22 cellular contexts compared by ENCODE assay signal in the genomic region with DNA sequence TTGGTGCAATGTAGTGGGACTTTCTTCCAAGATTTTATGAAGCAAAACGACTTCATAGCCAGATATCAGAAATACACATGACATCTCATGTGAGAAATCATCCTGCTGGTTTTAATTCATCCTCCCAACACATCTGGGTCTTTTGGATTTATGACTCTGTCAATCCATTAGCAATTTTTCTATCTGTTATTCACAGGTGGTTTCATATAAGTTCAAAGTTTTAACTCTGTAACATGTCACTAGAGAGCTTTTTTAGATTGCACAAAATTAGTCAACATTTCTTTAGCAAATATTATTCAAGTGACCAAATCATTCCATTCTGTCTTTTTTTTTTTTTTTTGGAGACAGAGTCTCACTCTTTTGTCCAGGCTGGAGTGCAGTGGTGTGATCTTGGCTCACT. TPM values are rescaled to one million over a fixed set of nuclear protein-coding genes. Genes with fewer than 3 reads are reported as not detected.
DNase-seq lines count a peak whose midpoint lies in the region; ATAC-seq and TF ChIP-seq lines count a peak whose summit lies in the region.
"Had no signal": no experiment of that assay in that cellular context is flagged by ENCODE, and none has a peak within 500 bp of the region (broad histone marks: within the 10 kb centered on the region; RNA-seq: fewer than 3 reads in every experiment).

No MANE protein-coding gene starts in this region.

- 41 to 65% (median 60%) methylated on average over 1 of the region's 1 CpG for WGBS in psoas muscle, 3 donors
- WGBS in mammary epithelial cell (ENCODE audit: low coverage, missing lambda C conversion rate): 88% methylated on average over 1 of the region's 1 CpG

- DNase-seq in AG10803 (ENCODE audit: low read depth): peak; percentile 59
- DNase-seq in GM03348 (ENCODE audit: low spot score): peak; percentile 17
- no peak for DNase-seq in chondrocyte (ENCODE audit: low spot score)
- no peak for DNase-seq in psoas muscle
- no peak for DNase-seq in iPS-NIHi7 (ENCODE audit: extremely low spot score)
- DNase-seq in mammary epithelial cell: no peak
- DNase-seq: C1 segment of cervical spinal cord; CD4-positive, alpha-beta memory T cell; COR-L47; EL; GDM1; GOT3; NCI-H1092 treated with DMSO at 0.1 percent for 48 hours; NCI-H146; NCI-H1930; NCI-H2107; NCI-H524; NCI-H774; SK-N-SH had no signal

- H3K9ac ChIP-seq in mammary epithelial cell (ENCODE audit: insufficient read depth, low read length): no peak overlapping the region
- H3K9ac ChIP-seq: SK-N-SH had no signal

- H3K9me3 ChIP-seq in psoas muscle: no peaks in the 10 kb centered on the region
- H3K9me3 ChIP-seq in mammary epithelial cell (replicated peaks; ENCODE audit: insufficient read depth, low read length): no peaks in the 10 kb centered on the region
- H3K9me3 ChIP-seq: A549, SK-N-SH had no signal

- no peak overlapping the region for H3K4me2 ChIP-seq in mammary epithelial cell (ENCODE audit: insufficient read depth, low read depth, low read length)
- H3K4me2 ChIP-seq: A549, SK-N-SH had no signal

- CTCF ChIA-PET in mammary epithelial cell (lab: Charles Lee; ENCODE audit: low non-redundant PET): no interaction called here

- dilution Hi-C loops in mammary epithelial cell (cut with HindIII; ENCODE audit: low sequenced_read_pairs): no loop called here

- ATAC-seq in psoas muscle (no peak), HG02588 (IDR thresholded peaks at IDR 0.05; ENCODE audit: unreplicated experiment) (no peak)
- ATAC-seq: A549 had no signal

- H3K4me3 Mint-ChIP-seq in chondrocyte (ENCODE audit: unreplicated experiment): no peak overlapping the region
- H3K4me3 Mint-ChIP-seq: CD4-positive, alpha-beta memory T cell had no signal

- no peaks in the 10 kb centered on the region for H4K20me1 ChIP-seq in mammary epithelial cell (ENCODE audit: insufficient read depth, low read length)

- H3K4me3 ChIP-seq in AG10803 (ENCODE audit: low read length) (no peak overlapping the region), psoas muscle (no peak overlapping the region), mammary epithelial cell (replicated peaks in 1 of 3; ENCODE audit: insufficient read depth in 1 of 3, low read depth in 2 of 3, low read length in 3 of 3) (no peak overlapping the region)
- H3K4me3 ChIP-seq: A549 had no signal

- peak overlapping the region; percentile 52 for H3K27ac Mint-ChIP-seq in chondrocyte (ENCODE audit: unreplicated experiment)

- in situ Hi-C loops in mammary epithelial cell (cut with MboI; ENCODE audit: low sequenced_read_pairs in 2 of 2): loop anchor here in 1 of 2 donors (25.0 kb wide), 1 partner anchor 103 kb away; no protein-coding TSS in a partner anchor

- H3K27me3 ChIP-seq in psoas muscle (ENCODE audit: insufficient read depth in 3 of 3, low read length in 2 of 3): no peaks in the 10 kb centered on the region
- no peaks in the 10 kb centered on the region for H3K27me3 ChIP-seq in mammary epithelial cell (ENCODE audit: insufficient read depth, low read length)

- H3K36me3 ChIP-seq in psoas muscle (ENCODE audit: insufficient read depth in 1 of 2, low read depth in 1 of 2) (peaks cover 24 to 77% of the 10 kb centered on the region in 2 donors), mammary epithelial cell (ENCODE audit: insufficient read depth, low read length) (peaks cover 19% of the 10 kb centered on the region)

- no peak overlapping the region for H2AFZ ChIP-seq in mammary epithelial cell (ENCODE audit: low read depth, low read length)

- no peaks in the 10 kb centered on the region for H3K27me3 Mint-ChIP-seq in chondrocyte (ENCODE audit: low read depth)
- H3K27me3 Mint-ChIP-seq: CD4-positive, alpha-beta memory T cell had no signal

- H3K36me3 Mint-ChIP-seq in chondrocyte (ENCODE audit: low read depth): peaks cover 3% of the 10 kb centered on the region

- intact Hi-C loops in psoas muscle (cut with DNase I) (no loop called here), mammary epithelial cell (cut with micrococcal nuclease) (no loop called here)

- TF ChIP-seq CTCF in AG10803 (conservative IDR thresholded peaks at IDR 0.05; ENCODE audit: low read length) (no peak), chondrocyte (IDR thresholded peaks at IDR 0.05) (no peak), psoas muscle (IDR thresholded peaks at IDR 0.05) (no peak), mammary epithelial cell (conservative IDR thresholded peaks at IDR 0.05 in 1 of 2, IDR thresholded peaks at IDR 0.05 in 1 of 2; ENCODE audit: extremely low read depth in 1 of 2, insufficient read depth in 1 of 2, low read depth in 1 of 2, low read length in 2 of 2) (no peak)

- H3K4me1 ChIP-seq in psoas muscle (peaks cover 22% of the 10 kb centered on the region), mammary epithelial cell (ENCODE audit: insufficient read depth, low read length) (peaks cover 2% of the 10 kb centered on the region)
- H3K4me1 ChIP-seq: A549 had no signal

- peaks cover 24% of the 10 kb centered on the region for H3K79me2 ChIP-seq in mammary epithelial cell (ENCODE audit: insufficient read depth, low read length)

- H3K27ac ChIP-seq in psoas muscle (peak overlapping the region; percentile 73), mammary epithelial cell (ENCODE audit: insufficient read depth, low read depth, low read length) (no peak overlapping the region)
- H3K27ac ChIP-seq: A549, HL-60 had no signal

- H3K9me3 Mint-ChIP-seq in chondrocyte (ENCODE audit: low read depth): no peaks in the 10 kb centered on the region
- H3K9me3 Mint-ChIP-seq: CD4-positive, alpha-beta memory T cell had no signal

- no TSS peak for BruUV-seq in mammary epithelial cell (replicated peaks; lab: Mats Ljungman, UMichigan)

- H3K4me1 Mint-ChIP-seq in chondrocyte (ENCODE audit: low read depth): peaks cover 17% of the 10 kb centered on the region

RNA-seq across cellular contexts. Expression of a gene that starts 30.4 kb away (rescaled TPM):
- 8.9 to 10.9 TPM (median 10.5 TPM) in 3 replicates for total RNA-seq in chondrocyte
- 100 to 1,000 TPM in 3 of 4 donors, 10 to 100 TPM in 1; 46.5 to 174 (median 152) TPM for total RNA-seq in psoas muscle
- 100 to 1,000 TPM in 1 of 3 donors, 10 to 100 TPM in 2; 67.6 to 142 (median 70.2) TPM for polyA plus RNA-seq in psoas muscle
- total RNA-seq in mammary epithelial cell: 100 to 1,000 TPM in 1 of 2 donors, 10 to 100 TPM in 1; 65.7 to 125 TPM
- polyA plus RNA-seq in mammary epithelial cell: 138 TPM
- 297 TPM for polyA minus RNA-seq in mammary epithelial cell

Comparison
In these comparisons a context has a peak if more than half of its experiments do, and no peak if none do; other contexts are left out.
1. DNase-seq: peak in AG10803 (single experiment) and GM03348 (single experiment); none in chondrocyte (single experiment), psoas muscle (0 of 2), iPS-NIHi7 (single experiment) and mammary epithelial cell (single experiment).